Comparison of ENCODE assay signal across 23 cellular contexts in genomic region chr9:84154320-84154719, GRCh38.
DNase-seq lines count a peak whose midpoint lies in the region; ATAC-seq and TF ChIP-seq lines count a peak whose summit lies in the region.
"Had no signal": no experiment of that assay in that cellular context is flagged by ENCODE, and none has a peak within 500 bp of the region (broad histone marks: within the 10 kb centered on the region; RNA-seq: fewer than 3 reads in every experiment).

No MANE protein-coding gene starts in this region.

- H2BK20ac ChIP-seq in IMR-90 (ENCODE audit: low read depth, low read length): peak overlapping the region; percentile 83; the same call in 1 of the 2 replicates

- peak overlapping the region; percentile 65 for H3K4ac ChIP-seq in IMR-90 (ENCODE audit: low read depth, low read length)

- dilution Hi-C loops in IMR-90 (cut with HindIII; ENCODE audit: low sequenced_read_pairs, unreplicated experiment): no loop called here

- H3K27me3 ChIP-seq in IMR-90 (ENCODE audit: control insufficient read depth, insufficient read depth, low read length): no peaks in the 10 kb centered on the region
- H3K27me3 ChIP-seq: hepatocyte, tibial artery had no signal

- H4K20me1 ChIP-seq in IMR-90 (ENCODE audit: insufficient read depth, low read length): no peaks in the 10 kb centered on the region

- H3K14ac ChIP-seq in IMR-90 (replicated peaks; ENCODE audit: low read depth, low read length): peak overlapping the region; percentile 78

- intact Hi-C loops in IMR-90 (cut with micrococcal nuclease): loop anchor here (10.0 kb wide), 1 partner anchor 50 kb away; no protein-coding TSS in a partner anchor
- intact Hi-C loops in Calu3 (cut with micrococcal nuclease; ENCODE audit: unreplicated experiment): no loop called here

- H3K27ac ChIP-seq in IMR-90 (ENCODE audit: insufficient read depth, low read length): no peak overlapping the region
- H3K27ac ChIP-seq: cardiac muscle cell, foreskin keratinocyte, hepatocyte, parathyroid adenoma, tibial artery had no signal

- peak overlapping the region; percentile 90; the same call in 1 of the 2 replicates for H3K18ac ChIP-seq in IMR-90 (ENCODE audit: low read depth, low read length)

- H2BK5ac ChIP-seq in IMR-90 (ENCODE audit: low read depth, low read length, poor library complexity, severe bottlenecking): peak overlapping the region; percentile 77

- no peak overlapping the region for H3K27ac Mint-ChIP-seq in stimulated activated naive CD8-positive, alpha-beta T cell treated with anti-CD3 and anti-CD28 coated beads, Interleukin-15, amount 100 ng/mL, for 72 hours
- no peak overlapping the region for H3K27ac Mint-ChIP-seq in Calu3 (ENCODE audit: unreplicated experiment)
- H3K27ac Mint-ChIP-seq: activated T-cell treated with anti-CD3 and anti-CD28 coated beads, Interleukin-2, amount 50 U/mL, for 24 hours; nephron had no signal

- H3K9me3 Mint-ChIP-seq in stimulated activated naive CD8-positive, alpha-beta T cell treated with anti-CD3 and anti-CD28 coated beads, Interleukin-15, amount 100 ng/mL, for 72 hours: no peaks in the 10 kb centered on the region
- no peaks in the 10 kb centered on the region for H3K9me3 Mint-ChIP-seq in Calu3 (ENCODE audit: low read depth, unreplicated experiment)
- H3K9me3 Mint-ChIP-seq: activated T-cell treated with anti-CD3 and anti-CD28 coated beads, Interleukin-2, amount 50 U/mL, for 24 hours; nephron had no signal

- peak; percentile 91 for ATAC-seq in IMR-90 (ENCODE audit: low read depth)
- no peak for ATAC-seq in stimulated activated naive CD8-positive, alpha-beta T cell treated with anti-CD3 and anti-CD28 coated beads, Interleukin-15, amount 100 ng/mL, for 72 hours
- ATAC-seq: sciatic nerve; stimulated activated naive CD8-positive, alpha-beta T cell treated with anti-CD3 and anti-CD28 coated beads, Interleukin-15, Interleukin-2, amounts not matched to agents 100 U/mL and 50 U/mL, for 24 hours had no signal

- H4K91ac ChIP-seq in IMR-90 (ENCODE audit: insufficient read depth, low read depth, low read length): peak overlapping the region; percentile 51; the same call in 1 of the 2 replicates

- H2AFZ ChIP-seq in IMR-90 (replicated peaks; ENCODE audit: low read length, poor library complexity): peak overlapping the region; percentile 0
- H2AFZ ChIP-seq: hepatocyte, parathyroid adenoma had no signal

- TF ChIP-seq CTCF in AG10803 (conservative IDR thresholded peaks at IDR 0.05; ENCODE audit: low read length): no peak
- no peak for TF ChIP-seq CTCF in IMR-90 (conservative IDR thresholded peaks at IDR 0.05; ENCODE audit: low read depth, low read length)
- no peak for TF ChIP-seq CTCF in epithelial cell of esophagus (IDR thresholded peaks at IDR 0.05; ENCODE audit: insufficient read depth, low read depth, low read length, missing control alignments)
- no peak for TF ChIP-seq CTCF in Calu3 (IDR thresholded peaks at IDR 0.05; ENCODE audit: unreplicated experiment)

- WGBS in IMR-90 (ENCODE audit: extremely low coverage in 2 of 2, insufficient read length in 1 of 2), 2 experiments: no CpG with 5 or more reads among the region's 3 CpGs

- no peak overlapping the region for H3K9ac ChIP-seq in IMR-90 (ENCODE audit: low read depth, low read length)
- H3K9ac ChIP-seq: parathyroid adenoma had no signal

- peaks cover 15% of the 10 kb centered on the region for H3K27me3 Mint-ChIP-seq in stimulated activated naive CD8-positive, alpha-beta T cell treated with anti-CD3 and anti-CD28 coated beads, Interleukin-15, amount 100 ng/mL, for 72 hours
- H3K27me3 Mint-ChIP-seq in Calu3 (ENCODE audit: unreplicated experiment): no peaks in the 10 kb centered on the region

- CTCF ChIA-PET in IMR-90 (lab: Yijun Ruan, JAX): no interaction called here
- CTCF ChIA-PET in Calu3 (lab: Charles Lee): no interaction called here

- POLR2A ChIA-PET in IMR-90 (lab: Charles Lee; ENCODE audit: unreplicated experiment): no interaction called here

- H2BK120ac ChIP-seq in IMR-90 (ENCODE audit: low read depth, low read length): peak overlapping the region; percentile 84

- H2AK9ac ChIP-seq in IMR-90 (replicated peaks; ENCODE audit: low read depth, low read length, poor library complexity): no peak overlapping the region

- H3K4me2 ChIP-seq in IMR-90 (ENCODE audit: low read depth, low read length): peak overlapping the region; percentile 25; the same call in 1 of the 2 replicates
- H3K4me2 ChIP-seq: hepatocyte had no signal

- BruUV-seq in IMR-90 (replicated peaks; lab: Mats Ljungman, UMichigan): no TSS peak
- BruUV-seq in Calu3 (replicated peaks; lab: Mats Ljungman, UMichigan): no TSS peak

- no peak overlapping the region for H3K4me3 ChIP-seq in AG10803 (ENCODE audit: low read length)
- no peak overlapping the region for H3K4me3 ChIP-seq in IMR-90 (ENCODE audit: insufficient read depth, low read depth, low read length)
- no peak overlapping the region for H3K4me3 ChIP-seq in epithelial cell of esophagus (ENCODE audit: low read length)
- H3K4me3 ChIP-seq: cardiac muscle cell, hepatocyte, tibial artery had no signal

- no peaks in the 10 kb centered on the region for H3K9me3 ChIP-seq in IMR-90 (ENCODE audit: control insufficient read depth, insufficient read depth, low read length)
- H3K9me3 ChIP-seq: tibial artery had no signal

- no peaks in the 10 kb centered on the region for H3K9me1 ChIP-seq in IMR-90 (ENCODE audit: insufficient read depth, low read length)

- H3K36me3 Mint-ChIP-seq in Calu3 (ENCODE audit: insufficient read depth, unreplicated experiment): no peaks in the 10 kb centered on the region

- no peaks in the 10 kb centered on the region for H3K4me1 Mint-ChIP-seq in stimulated activated naive CD8-positive, alpha-beta T cell treated with anti-CD3 and anti-CD28 coated beads, Interleukin-15, amount 100 ng/mL, for 72 hours
- no peaks in the 10 kb centered on the region for H3K4me1 Mint-ChIP-seq in Calu3 (ENCODE audit: low read depth, unreplicated experiment)
- H3K4me1 Mint-ChIP-seq: nephron had no signal

- TF ChIP-seq RAD21 in IMR-90 (IDR thresholded peaks at IDR 0.05; ENCODE audit: low read length): no peak

- no peak overlapping the region for H2AK5ac ChIP-seq in IMR-90 (ENCODE audit: low read depth, low read length)

- no peaks in the 10 kb centered on the region for H3K79me1 ChIP-seq in IMR-90 (ENCODE audit: low read depth in 1 of 2, low read length in 2 of 2)

- no peak for TF ChIP-seq POLR2A in IMR-90 (IDR thresholded peaks at IDR 0.05; ENCODE audit: low read depth, low read length)

- no peak overlapping the region for H3K56ac ChIP-seq in IMR-90 (ENCODE audit: extremely low read depth, insufficient read depth, low read length)

- peaks cover 8% of the 10 kb centered on the region for H3K4me1 ChIP-seq in IMR-90 (ENCODE audit: control insufficient read depth, insufficient read depth, low read length)
- H3K4me1 ChIP-seq: foreskin keratinocyte, parathyroid adenoma, tibial artery had no signal

- no peak overlapping the region for H3K4me3 Mint-ChIP-seq in stimulated activated naive CD8-positive, alpha-beta T cell treated with anti-CD3 and anti-CD28 coated beads, Interleukin-15, amount 100 ng/mL, for 72 hours
- H3K4me3 Mint-ChIP-seq in Calu3 (ENCODE audit: low read depth, unreplicated experiment): no peak overlapping the region
- H3K4me3 Mint-ChIP-seq: activated T-cell treated with anti-CD3 and anti-CD28 coated beads, Interleukin-2, amount 50 U/mL, for 24 hours; nephron had no signal

- DNase-seq in AG10803 (ENCODE audit: low read depth): peak; percentile 82
- peak; percentile 61 for DNase-seq in IMR-90
- peak; percentile 40 for DNase-seq in epithelial cell of esophagus (ENCODE audit: low read depth)
- peak; percentile 39 for DNase-seq in kidney glomerular epithelial cell (lab: John Stamatoyannopoulos, UW)
- no peak for DNase-seq in Kasumi-1 (lab: John Stamatoyannopoulos, UW)
- DNase-seq in stimulated activated naive CD8-positive, alpha-beta T cell treated with anti-CD3 and anti-CD28 coated beads, Interleukin-15, amount 100 ng/mL, for 72 hours: no peak
- DNase-seq in Calu3: no peak
- no peak for DNase-seq in DMS 273 (lab: John Stamatoyannopoulos, UW; ENCODE audit: unreplicated experiment)
- DNase-seq: activated CD8-positive, alpha-beta memory T cell treated with anti-CD3 and anti-CD28 coated beads for 24 hours; activated T-cell treated with anti-CD3 and anti-CD28 coated beads, Interleukin-2, amount 50 U/mL, for 24 hours; cortex of kidney; foreskin keratinocyte; GF-D8; KG1; NCI-H187 treated with DMSO at 0.1 percent for 48 hours; RPMI8226; stimulated activated naive CD8-positive, alpha-beta T cell treated with anti-CD3 and anti-CD28 coated beads, Interleukin-15, Interleukin-2, amounts not matched to agents 100 U/mL and 50 U/mL, for 24 hours; tibial artery had no signal

- peak overlapping the region; percentile 59; the same call in 1 of the 3 replicates for H2BK15ac ChIP-seq in IMR-90 (ENCODE audit: low read depth, low read length)

- in situ Hi-C loops in IMR-90 (cut with MboI; ENCODE audit: low sequenced_read_pairs): no loop called here

- no peaks in the 10 kb centered on the region for H3K36me3 ChIP-seq in IMR-90 (ENCODE audit: control insufficient read depth, insufficient read depth, low read length)
- H3K36me3 ChIP-seq: cardiac muscle cell, tibial artery had no signal

- H3K23ac ChIP-seq in IMR-90 (ENCODE audit: low read depth, low read length): no peak overlapping the region

- H4K8ac ChIP-seq in IMR-90 (ENCODE audit: low read depth in 2 of 2, low read length in 2 of 2): peak overlapping the region in 1 of 2 experiments; percentile 16; a peak in 1 of 4 replicates

- peak overlapping the region; percentile 53; the same call in 1 of the 2 replicates for H4K5ac ChIP-seq in IMR-90 (ENCODE audit: low read depth, low read length)

TF ChIP-seq in IMR-90, 13 proteins besides CTCF, POLR2A, EP300 and RAD21:
- TF ChIP-seq CEBPB (IDR thresholded peaks at IDR 0.05; ENCODE audit: low read depth, low read length) (peak; percentile 89), FOS (IDR thresholded peaks at IDR 0.05; ENCODE audit: low read depth, low read length) (0 out of 2 replicates have a peak, but pooled peaks have one; percentile 4), MAFK (IDR thresholded peaks at IDR 0.05; ENCODE audit: low read depth, low read length) (peak; percentile 83), MAZ (IDR thresholded peaks at IDR 0.05; ENCODE audit: borderline replicate concordance, low read depth, low read length) (no peak), SMC3 (IDR thresholded peaks at IDR 0.05; ENCODE audit: low read depth, low read length) (no peak), NFE2L2 (IDR thresholded peaks at IDR 0.05; ENCODE audit: low read depth, low read length) (peak; percentile 25; the same call in 1 of the 2 replicates), CHD1 (IDR thresholded peaks at IDR 0.05; ENCODE audit: low read depth, low read length) (no peak)
- TF ChIP-seq, protein P1, sequence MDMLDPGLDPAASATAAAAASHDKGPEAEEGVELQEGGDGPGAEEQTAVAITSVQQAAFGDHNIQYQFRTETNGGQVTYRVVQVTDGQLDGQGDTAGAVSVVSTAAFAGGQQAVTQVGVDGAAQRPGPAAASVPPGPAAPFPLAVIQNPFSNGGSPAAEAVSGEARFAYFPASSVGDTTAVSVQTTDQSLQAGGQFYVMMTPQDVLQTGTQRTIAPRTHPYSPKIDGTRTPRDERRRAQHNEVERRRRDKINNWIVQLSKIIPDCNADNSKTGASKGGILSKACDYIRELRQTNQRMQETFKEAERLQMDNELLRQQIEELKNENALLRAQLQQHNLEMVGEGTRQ (IDR thresholded peaks at IDR 0.05; ENCODE audit: low read depth, low read length): no peak

Comparison
In these comparisons a context has a peak if more than half of its experiments do, and no peak if none do; other contexts are left out.
1. DNase-seq: peak in AG10803 (single experiment), IMR-90 (single experiment), epithelial cell of esophagus (single experiment) and kidney glomerular epithelial cell (single experiment); none in Kasumi-1 (0 of 2), stimulated activated naive CD8-positive, alpha-beta T cell treated with anti-CD3 and anti-CD28 coated beads, Interleukin-15, amount 100 ng/mL, for 72 hours (0 of 2), Calu3 (single experiment) and DMS 273 (single experiment).